32 cellular contexts compared by ENCODE assay signal in the genomic region with DNA sequence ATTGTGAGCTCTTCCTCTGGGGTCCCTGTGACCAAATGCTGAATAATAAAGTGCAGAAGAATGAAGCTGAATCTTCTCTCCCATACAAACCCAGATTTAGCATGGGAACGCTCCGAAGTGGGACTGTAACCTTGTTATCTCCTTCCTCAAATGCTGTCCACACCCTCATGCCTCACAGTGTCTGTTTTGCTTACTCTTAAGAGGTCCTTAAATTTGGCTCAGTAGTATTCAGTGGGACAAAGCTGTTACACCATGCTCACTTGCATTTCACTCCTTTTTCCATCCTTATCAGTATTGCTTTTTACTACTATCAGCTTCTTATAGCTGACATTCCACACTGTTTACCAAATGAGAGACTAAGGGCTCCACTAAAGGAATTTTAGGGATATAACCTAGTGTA.
"Had no signal": no experiment of that assay in that cellular context is flagged by ENCODE, and none has a peak within 500 bp of the region (broad histone marks: within the 10 kb centered on the region; RNA-seq: fewer than 3 reads in every experiment).

No MANE protein-coding gene starts in this region.

- H3K27me3 ChIP-seq: adrenal gland, body of pancreas, colonic mucosa, dorsolateral prefrontal cortex, foreskin keratinocyte, heart right ventricle, pancreas, stomach, thyroid gland, upper lobe of left lung, vagina had no signal

- H3K4me1 ChIP-seq: colonic mucosa, prostate gland had no signal

- ATAC-seq: activated CD4-positive, CD25-positive, alpha-beta regulatory T cell treated with anti-CD3 and anti-CD28 coated beads, Interleukin-2, amount 50 U/mL, for 24 hours; body of pancreas; foreskin keratinocyte; naive thymus-derived CD8-positive, alpha-beta T cell; pancreas; stimulated activated naive B cell treated with anti-CD40 and anti-IgM and Interleukin-4, amounts not matched to agents 10 μg/mL and 1 μg/mL and 100 μg/mL, for 72 hours; T-helper 17 cell had no signal

- H3K27ac ChIP-seq: adrenal gland, body of pancreas, colonic mucosa, dorsolateral prefrontal cortex, foreskin keratinocyte, heart right ventricle, pancreas, prostate gland, stomach, thyroid gland, vagina, VCaP had no signal

- DNase-seq: activated CD4-positive, alpha-beta T cell treated with anti-CD3 and anti-CD28 coated beads for 48 hours; activated CD4-positive, alpha-beta T cell treated with anti-CD3 and anti-CD28 coated beads, Interleukin-2, amount 50 U/mL, for 48 hours; activated CD8-positive, alpha-beta memory T cell treated with anti-CD3 and anti-CD28 coated beads for 24 hours; activated effector memory CD4-positive, alpha-beta T cell treated with anti-CD3 and anti-CD28 coated beads, Interleukin-2, amount 50 U/mL, for 16 hours; activated naive CD4-positive, alpha-beta T cell treated with anti-CD3 and anti-CD28 coated beads for 36 hours; activated naive CD8-positive, alpha-beta T cell treated with anti-CD3 and anti-CD28 coated beads for 36 hours; activated T-cell treated with anti-CD3 and anti-CD28 coated beads, Interleukin-2, amount 50 U/mL, for 1 hour; adrenal gland; aorta; body of pancreas; cerebellar nuclear complex; colonic mucosa; dorsolateral prefrontal cortex; effector memory CD4-positive, alpha-beta T cell; heart right ventricle; naive thymus-derived CD8-positive, alpha-beta T cell; nucleus accumbens; pancreas; retina; stimulated activated CD4-positive, alpha-beta T cell treated with anti-CD3 and anti-CD28 coated beads, Interleukin-2, amount 100 ng/mL, for 24 hours; stimulated activated naive B cell treated with anti-CD40 and anti-IgM and Interleukin-4, amounts not matched to agents 10 μg/mL and 1 μg/mL and 100 μg/mL, for 72 hours; stomach; T-helper 17 cell; T1000; thyroid gland; upper lobe of left lung had no signal

- H3K36me3 ChIP-seq: adrenal gland, colonic mucosa, heart right ventricle, pancreas, prostate gland, stomach, thyroid gland, upper lobe of left lung, vagina had no signal

- H3K4me2 ChIP-seq: smooth muscle cell had no signal

- H3K4me3 ChIP-seq: adrenal gland, body of pancreas, colonic mucosa, dorsolateral prefrontal cortex, heart right ventricle, pancreas, prostate gland, smooth muscle cell, stomach, thyroid gland, upper lobe of left lung, vagina had no signal
